In genomic region chr10:87799860-87800259, GRCh38 we compare ENCODE assay signal across 14 cellular contexts. TPM values are rescaled to one million over a fixed set of nuclear protein-coding genes. Genes with fewer than 3 reads are reported as not detected.
DNase-seq lines count a peak whose midpoint lies in the region; ATAC-seq and TF ChIP-seq lines count a peak whose summit lies in the region.
"Had no signal": no experiment of that assay in that cellular context is flagged by ENCODE, and none has a peak within 500 bp of the region (broad histone marks: within the 10 kb centered on the region; RNA-seq: fewer than 3 reads in every experiment).

No MANE protein-coding gene starts in this region.

- DNase-seq in NB4 (ENCODE audit: low read depth), result peak; percentile 32
- DNase-seq in foreskin melanocyte, result peak; percentile 60
- DNase-seq in left kidney (ENCODE audit: low read depth, low spot score), result peak; percentile 9
- no peak for DNase-seq in DMS153 treated with DMSO at 0.1 percent for 48 hours (lab: John Stamatoyannopoulos, UW; ENCODE audit: unreplicated experiment)
- DNase-seq in NCI-H82 (lab: John Stamatoyannopoulos, UW), result no peak
- no peak for DNase-seq in upper lobe of right lung
- DNase-seq in GM03348 (ENCODE audit: low spot score), result no peak
- DNase-seq: C1 segment of cervical spinal cord; CD4-positive, alpha-beta T cell; DMS79 treated with DMSO at 0.1 percent for 48 hours; EL; GOT3; H9 had no signal

- H3K9me3 ChIP-seq in HEK293 (ENCODE audit: control insufficient read depth, insufficient read depth, low read depth, low read length) (no peaks in the 10 kb centered on the region; the same call in 1 of the 2 replicates), upper lobe of right lung (no peaks in the 10 kb centered on the region)

- H3K4me3 ChIP-seq in HEK293 (ENCODE audit: low read depth, low read length) (no peak overlapping the region), NB4 (ENCODE audit: low read depth, low read length) (no peak overlapping the region), upper lobe of right lung (no peak overlapping the region)

- no peak for TF ChIP-seq CTCF in HEK293 (tag by site-specific recombination; IDR thresholded peaks at IDR 0.05)
- TF ChIP-seq CTCF in NB4 (IDR thresholded peaks at IDR 0.05; ENCODE audit: low read depth, low read length), result no peak
- no peak for TF ChIP-seq CTCF in upper lobe of right lung (IDR thresholded peaks at IDR 0.05)

- CTCF ChIA-PET in HEK293 (lab: Yijun Ruan, JAX), result interaction anchor here (0.6 to 0.7 kb wide), 2 partner anchors 331 to 363 kb away, joined by 3 read pairs; no protein-coding TSS in a partner anchor

- H3K27ac ChIP-seq in HEK293 (ENCODE audit: extremely low read depth, low read depth, low read length), result no peak overlapping the region
- no peak overlapping the region for H3K27ac ChIP-seq in upper lobe of right lung

- no peak for TF ChIP-seq POLR2A in NB4 (IDR thresholded peaks at IDR 0.05; ENCODE audit: extremely low read depth, insufficient read length)

- H3K36me3 ChIP-seq in HEK293 (ENCODE audit: control insufficient read depth in 2 of 2, insufficient read depth in 1 of 2, low read length in 2 of 2) (peaks cover 19 to 65% of the 10 kb centered on the region in 2 experiments), upper lobe of right lung (no peaks in the 10 kb centered on the region)

- intact Hi-C loops in upper lobe of right lung (cut with DNase I), result no loop called here

- no peak for ATAC-seq in upper lobe of right lung

- H3K4me1 ChIP-seq in HEK293 (ENCODE audit: control insufficient read depth, insufficient read depth, low read length) (no peaks in the 10 kb centered on the region; the same call in 1 of the 2 replicates), upper lobe of right lung (peaks cover 6% of the 10 kb centered on the region)

- POLR2A ChIA-PET in HEK293 (lab: Yijun Ruan, JAX), result no interaction called here

- no peaks in the 10 kb centered on the region for H3K27me3 ChIP-seq in upper lobe of right lung

TF ChIP-seq in HEK293, 187 proteins besides CTCF, POLR2A, EP300 and RAD21:
- peak; percentile 89 for TF ChIP-seq SETDB1 (IDR thresholded peaks at IDR 0.05; ENCODE audit: insufficient read length, low read length)
- TF ChIP-seq ZBTB17 (tag by site-specific recombination; IDR thresholded peaks at IDR 0.05), result no peak

RNA-seq across cellular contexts. Expression of gene ATAD1, which starts 18.2 kb away (rescaled TPM):
- total RNA-seq in upper lobe of right lung, result 45.9 TPM

Comparison
In these comparisons a context has a peak if more than half of its experiments do, and no peak if none do; other contexts are left out.
1. DNase-seq: peak in NB4 (single experiment), foreskin melanocyte (single experiment) and left kidney (single experiment); none in DMS153 treated with DMSO at 0.1 percent for 48 hours (single experiment), NCI-H82 (single experiment), upper lobe of right lung (single experiment) and GM03348 (single experiment).